ENCODE assay signal across 9 cellular contexts in the genomic region with DNA sequence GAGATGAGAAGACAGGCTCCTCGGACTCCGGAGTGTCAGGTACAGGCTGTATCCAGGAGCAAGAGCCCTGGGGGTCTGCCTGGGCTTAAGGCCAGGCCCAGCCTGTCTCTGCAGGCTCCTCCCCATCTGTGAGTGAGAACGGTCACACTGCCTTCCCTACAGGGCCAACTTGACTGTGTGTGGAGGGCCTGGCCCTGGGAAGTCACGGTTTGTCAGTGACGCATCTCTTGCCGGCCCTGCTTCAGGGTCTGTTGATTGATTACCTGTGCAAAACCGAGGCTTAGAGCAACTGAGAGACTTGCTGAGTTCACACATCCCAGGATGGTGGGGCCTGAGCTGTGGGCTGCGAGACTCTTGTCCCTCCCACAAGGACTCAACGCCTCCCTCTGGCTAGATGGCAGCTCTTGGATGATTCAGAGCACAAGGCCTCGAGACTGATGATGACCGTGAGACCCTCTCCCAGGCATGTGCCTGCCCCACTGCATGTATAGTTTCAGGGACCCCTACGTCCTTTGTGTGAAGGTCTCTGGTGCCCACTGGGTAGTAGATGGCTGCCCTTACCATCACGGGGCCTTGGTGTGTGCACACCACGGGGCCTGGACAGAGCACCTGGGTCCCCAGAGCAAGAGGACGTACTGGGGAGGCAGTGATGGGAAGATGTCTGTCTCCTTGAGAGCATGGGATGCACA. TPM values are rescaled to one million over a fixed set of nuclear protein-coding genes. Genes with fewer than 3 reads are reported as not detected.
DNase-seq lines count a peak whose midpoint lies in the region; ATAC-seq and TF ChIP-seq lines count a peak whose summit lies in the region.
"Had no signal": no experiment of that assay in that cellular context is flagged by ENCODE, and none has a peak within 500 bp of the region (broad histone marks: within the 10 kb centered on the region; RNA-seq: fewer than 3 reads in every experiment).

No MANE protein-coding gene starts in this region.

- no peak overlapping the region for H4K8ac ChIP-seq in H9 (replicated peaks; ENCODE audit: insufficient read length, low read depth, low read length)

- H3K27ac ChIP-seq in H9 (ENCODE audit: insufficient read length, low read depth, low read length) (no peak overlapping the region), left ventricle myocardium inferior (replicated peaks) (peak overlapping the region; percentile 93)
- H3K27ac ChIP-seq: epithelial cell of prostate had no signal

- H4K5ac ChIP-seq in H9 (ENCODE audit: insufficient read length, low read depth, low read length): no peak overlapping the region

- H2AK5ac ChIP-seq in H9 (ENCODE audit: insufficient read length, low read length): no peak overlapping the region

- H3K4me3 Mint-ChIP-seq in H9: no peak overlapping the region
- peak overlapping the region; percentile 84 for H3K4me3 Mint-ChIP-seq in activated CD8-positive, alpha-beta T cell treated with anti-CD3 and anti-CD28 coated beads for 36 hours

- no peak overlapping the region for H2BK120ac ChIP-seq in H9 (ENCODE audit: low read depth, low read length, poor library complexity, severe bottlenecking)

- H3T11ph ChIP-seq in H9 (ENCODE audit: low read length): no peak overlapping the region

- H3K23me2 ChIP-seq in H9 (ENCODE audit: insufficient read length, low read depth, low read length, poor library complexity, severe bottlenecking): peaks cover 4% of the 10 kb centered on the region

- CTCF ChIA-PET in activated CD8-positive, alpha-beta T cell treated with anti-CD3 and anti-CD28 coated beads for 36 hours (lab: Charles Lee): interaction anchor here (0.9 to 2.5 kb wide), 3 partner anchors 14 to 22 kb away, joined by 3 to 17 read pairs (median 9); no protein-coding TSS in a partner anchor

- H3K27ac Mint-ChIP-seq in H9: peak overlapping the region in 2 of 3 experiments; percentile 11 to 89; a peak in 4 of 7 replicates
- peak overlapping the region; percentile 99 for H3K27ac Mint-ChIP-seq in activated CD8-positive, alpha-beta T cell treated with anti-CD3 and anti-CD28 coated beads for 36 hours

- no peak overlapping the region for H3K9ac ChIP-seq in H9 (ENCODE audit: extremely low read depth, insufficient read length, low read length)

- no peak overlapping the region for H3K18ac ChIP-seq in H9 (ENCODE audit: insufficient read length, low read depth, low read length)

- no peak for TF ChIP-seq CTCF in H9 (conservative IDR thresholded peaks at IDR 0.05)
- no peak for TF ChIP-seq CTCF in activated CD8-positive, alpha-beta T cell treated with anti-CD3 and anti-CD28 coated beads for 36 hours (IDR thresholded peaks at IDR 0.05)
- no peak for TF ChIP-seq CTCF in left ventricle myocardium inferior (IDR thresholded peaks at IDR 0.05; ENCODE audit: borderline replicate concordance)

- no peaks in the 10 kb centered on the region for H3K27me3 Mint-ChIP-seq in H9 (ENCODE audit: low read depth)
- H3K27me3 Mint-ChIP-seq in activated CD8-positive, alpha-beta T cell treated with anti-CD3 and anti-CD28 coated beads for 36 hours: no peaks in the 10 kb centered on the region

- H3K23ac ChIP-seq in H9 (ENCODE audit: insufficient read length, low read depth, low read length): no peak overlapping the region

- H3K79me1 ChIP-seq in H9 (ENCODE audit: insufficient read depth, low read depth, low read length, poor library complexity, severe bottlenecking): peaks cover 6% of the 10 kb centered on the region

- peaks cover 48% of the 10 kb centered on the region for H3K36me3 ChIP-seq in left ventricle myocardium inferior

- no peak overlapping the region for H2BK5ac ChIP-seq in H9 (ENCODE audit: insufficient read length, low read length)

- no peak overlapping the region for H3K4me2 ChIP-seq in H9 (ENCODE audit: insufficient read depth, insufficient read length, low read length)

- H3K27me3 ChIP-seq in H9 (ENCODE audit: insufficient read depth, low read length): no peaks in the 10 kb centered on the region
- H3K27me3 ChIP-seq in left ventricle myocardium inferior (ENCODE audit: low read depth): no peaks in the 10 kb centered on the region

- H3K56ac ChIP-seq in H9 (ENCODE audit: insufficient read length, low read depth, low read length): no peak overlapping the region

- no peak overlapping the region for H4K91ac ChIP-seq in H9 (ENCODE audit: insufficient read length, low read depth, low read length)

- intact Hi-C loops in activated CD8-positive, alpha-beta T cell treated with anti-CD3 and anti-CD28 coated beads for 36 hours (cut with micrococcal nuclease): loop anchor here (5.0 kb wide), 1 partner anchor 35 kb away; no protein-coding TSS in a partner anchor
- intact Hi-C loops in left ventricle myocardium inferior (cut with micrococcal nuclease): no loop called here

- no CpG with 5 or more reads among the region's 15 CpGs for WGBS in H9 (ENCODE audit: extremely low coverage, insufficient read length, low lambda C conversion rate)

- no peak overlapping the region for H2AFZ ChIP-seq in H9 (ENCODE audit: low read length)

- H2BK20ac ChIP-seq in H9 (ENCODE audit: low read depth, low read length, poor library complexity, severe bottlenecking): no peak overlapping the region

- no peak overlapping the region for H3K14ac ChIP-seq in H9 (ENCODE audit: insufficient read depth, low read length)

- H3K79me2 ChIP-seq in H9 (ENCODE audit: insufficient read depth, low read length): no peaks in the 10 kb centered on the region; the same call in 1 of the 2 replicates

- H3K9me3 Mint-ChIP-seq in H9: no peaks in the 10 kb centered on the region
- no peaks in the 10 kb centered on the region for H3K9me3 Mint-ChIP-seq in activated CD8-positive, alpha-beta T cell treated with anti-CD3 and anti-CD28 coated beads for 36 hours

- H3K4me3 ChIP-seq in left ventricle myocardium inferior: no peak overlapping the region

- H3K4me1 Mint-ChIP-seq in H9: peaks cover 36 to 49% of the 10 kb centered on the region in 2 experiments
- peaks cover 82% of the 10 kb centered on the region for H3K4me1 Mint-ChIP-seq in activated CD8-positive, alpha-beta T cell treated with anti-CD3 and anti-CD28 coated beads for 36 hours (ENCODE audit: low read depth)

- DNase-seq in H9: no peak
- peak; percentile 66 for DNase-seq in activated CD8-positive, alpha-beta T cell treated with anti-CD3 and anti-CD28 coated beads for 36 hours
- peak; percentile 9 for DNase-seq in left ventricle myocardium inferior
- DNase-seq in stimulated activated CD8-positive, alpha-beta memory T cell treated with anti-CD3 and anti-CD28 coated beads, Interleukin-4, amount 100 ng/mL, for 48 hours: peak; percentile 51
- no peak for DNase-seq in T-helper 9 cell
- no peak for DNase-seq in GDM1 (lab: John Stamatoyannopoulos, UW)
- DNase-seq in RPMI8226: no peak

- no peak overlapping the region for H3K4ac ChIP-seq in H9 (ENCODE audit: low read depth, low read length)

- no peaks in the 10 kb centered on the region for H3K4me1 ChIP-seq in H9 (ENCODE audit: insufficient read depth, low read length)
- peaks cover 98% of the 10 kb centered on the region for H3K4me1 ChIP-seq in left ventricle myocardium inferior

- no peaks in the 10 kb centered on the region for H3K9me3 ChIP-seq in H9 (ENCODE audit: control insufficient read depth, low read depth, low read length)
- no peaks in the 10 kb centered on the region for H3K9me3 ChIP-seq in left ventricle myocardium inferior (replicated peaks)

- H2BK15ac ChIP-seq in H9 (ENCODE audit: low read depth, low read length): no peak overlapping the region

- POLR2A ChIA-PET in activated CD8-positive, alpha-beta T cell treated with anti-CD3 and anti-CD28 coated beads for 36 hours (lab: Charles Lee): interaction anchor here (0.6 to 6.0 kb wide), 16 partner anchors 7 to 231 kb away, joined by 3 to 88 read pairs (median 6); a partner anchor contains a TSS

- peak; percentile 10 for ATAC-seq in activated CD8-positive, alpha-beta T cell treated with anti-CD3 and anti-CD28 coated beads for 36 hours
- no peak for ATAC-seq in HG03095 (IDR thresholded peaks at IDR 0.05; ENCODE audit: unreplicated experiment)

- H3K36me3 Mint-ChIP-seq in H9 (ENCODE audit: insufficient read depth in 1 of 3, low read depth in 3 of 3): peaks cover 37 to 74% (median 74%) of the 10 kb centered on the region in 3 experiments
- H3K36me3 Mint-ChIP-seq in activated CD8-positive, alpha-beta T cell treated with anti-CD3 and anti-CD28 coated beads for 36 hours (ENCODE audit: low read depth): peaks cover 94% of the 10 kb centered on the region

- no peak overlapping the region for H2BK12ac ChIP-seq in H9 (ENCODE audit: insufficient read length, low read depth, low read length)

- H4K20me1 ChIP-seq in H9 (ENCODE audit: control insufficient read depth, insufficient read depth, insufficient read length): no peaks in the 10 kb centered on the region

RNA-seq across cellular contexts. Expression of a gene that starts 6.0 kb away (rescaled TPM):
- 66.8 and 67.9 TPM in 2 replicates for total RNA-seq in H9 (2021)
- 100 to 1,000 TPM; 114 to 116 TPM for total RNA-seq in activated CD8-positive, alpha-beta T cell treated with anti-CD3 and anti-CD28 coated beads for 36 hours
- 75.5 TPM for total RNA-seq in left ventricle myocardium inferior

RNA-seq across cellular contexts. Expression of a gene that starts 46.1 kb away (rescaled TPM):
- total RNA-seq in H9 (2021): 53.1 and 54.8 TPM in 2 replicates
- 10 to 100 TPM; 41.1 to 42.9 TPM for total RNA-seq in activated CD8-positive, alpha-beta T cell treated with anti-CD3 and anti-CD28 coated beads for 36 hours
- 15.3 TPM for total RNA-seq in left ventricle myocardium inferior

Comparison
In these comparisons a context has a peak if more than half of its experiments do, and no peak if none do; other contexts are left out.
1. DNase-seq: peak in activated CD8-positive, alpha-beta T cell treated with anti-CD3 and anti-CD28 coated beads for 36 hours (single experiment), left ventricle myocardium inferior (single experiment) and stimulated activated CD8-positive, alpha-beta memory T cell treated with anti-CD3 and anti-CD28 coated beads, Interleukin-4, amount 100 ng/mL, for 48 hours (single experiment); none in H9 (single experiment), T-helper 9 cell (single experiment), GDM1 (single experiment) and RPMI8226 (single experiment).